In the genomic region with DNA sequence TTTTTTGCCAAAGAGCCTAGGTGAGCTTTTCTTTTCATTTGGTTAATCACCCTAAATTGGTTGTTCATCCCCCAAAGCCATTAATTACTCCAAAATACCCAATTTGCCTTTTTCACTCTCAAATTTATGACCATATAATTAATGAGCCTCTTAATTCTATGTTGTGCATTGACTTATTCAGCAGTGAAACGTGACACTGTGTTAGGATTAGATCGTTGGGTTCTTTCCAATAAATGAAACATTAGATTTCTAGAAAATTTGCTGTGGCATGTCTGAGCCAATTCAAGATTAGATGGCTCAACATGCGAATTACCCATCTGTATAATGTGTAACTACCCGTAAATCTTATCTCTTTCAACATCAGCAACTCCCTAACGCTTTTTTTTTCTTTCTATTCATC, we compare ENCODE assay signal across 18 cellular contexts.
DNase-seq lines count a peak whose midpoint lies in the region; ATAC-seq, FAIRE-seq and TF ChIP-seq lines count a peak whose summit lies in the region.
"Had no signal": no experiment of that assay in that cellular context is flagged by ENCODE, and none has a peak within 500 bp of the region (broad histone marks: within the 10 kb centered on the region; RNA-seq: fewer than 3 reads in every experiment).

No MANE protein-coding gene starts in this region.

- intact Hi-C loops in left ventricle myocardium superior (cut with micrococcal nuclease), result no loop called here

- DNase-seq in NCI-H1105 treated with DMSO at 0.1 percent for 48 hours (lab: John Stamatoyannopoulos, UW) (peak; percentile 94), NCI-H446 treated with DMSO at 0.1 percent for 48 hours (lab: John Stamatoyannopoulos, UW) (peak; percentile 6), iris pigment epithelial cell (ENCODE audit: low read depth) (peak; percentile 1), D721Med (ENCODE audit: insufficient read length, low spot score) (no peak), NCI-H1092 treated with DMSO at 0.1 percent for 48 hours (lab: John Stamatoyannopoulos, UW) (no peak), left ventricle myocardium superior (no peak), NAMALWA (ENCODE audit: low spot score) (no peak)
- DNase-seq: ACHN, COR-L47, DND-41, KG1, NCI-H2029, NCI-H345, SHP77 treated with DMSO at 0.1 percent for 48 hours had no signal

- FAIRE-seq in D721Med (lab: Jason Lieb, UNC), result no peak
- FAIRE-seq: G401.6 had no signal

- no peak overlapping the region for H3K27ac ChIP-seq in HEK293 (ENCODE audit: extremely low read depth, low read depth, low read length)

- no peak for ATAC-seq in left ventricle myocardium superior
- ATAC-seq: SK-N-SH treated with all-trans-retinoic acid at 6 μM for 48 hours had no signal

- CTCF ChIA-PET in HEK293 (lab: Yijun Ruan, JAX), result no interaction called here

- POLR2A ChIA-PET in HEK293 (lab: Yijun Ruan, JAX), result no interaction called here

- H3K36me3 ChIP-seq in HEK293 (ENCODE audit: control insufficient read depth in 2 of 2, insufficient read depth in 1 of 2, low read length in 2 of 2), result no peaks in the 10 kb centered on the region
- H3K36me3 ChIP-seq: HAP-1 had no signal

- no peaks in the 10 kb centered on the region for H3K9me3 ChIP-seq in HEK293 (ENCODE audit: control insufficient read depth, insufficient read depth, low read depth, low read length)
- H3K9me3 ChIP-seq: HAP-1 had no signal

- no peak overlapping the region for H3K4me3 ChIP-seq in HEK293 (ENCODE audit: low read depth, low read length)
- H3K4me3 ChIP-seq: HAP-1 had no signal

- TF ChIP-seq CTCF in HEK293 (tag by site-specific recombination; IDR thresholded peaks at IDR 0.05) (no peak), D721Med (IDR thresholded peaks at IDR 0.05; ENCODE audit: insufficient read depth, missing control alignments) (no peak)

- H3K4me1 ChIP-seq in HEK293 (ENCODE audit: control insufficient read depth, insufficient read depth, low read length), result no peaks in the 10 kb centered on the region
- H3K4me1 ChIP-seq: HAP-1 had no signal

TF ChIP-seq in HEK293, 187 proteins besides CTCF, POLR2A, EP300 and RAD21:
- no peak for TF ChIP-seq GLI4 (tag by site-specific recombination; IDR thresholded peaks at IDR 0.05)
- TF ChIP-seq SP7 (tag by site-specific recombination; IDR thresholded peaks at IDR 0.05), result peak; percentile 87
- TF ChIP-seq BCL6B (tag by site-specific recombination; IDR thresholded peaks at IDR 0.05), result 0 out of 2 replicates have a peak, but pooled peaks have one; percentile 6

Comparison
In these comparisons a context has a peak if more than half of its experiments do, and no peak if none do; other contexts are left out.
1. DNase-seq: peak in NCI-H1105 treated with DMSO at 0.1 percent for 48 hours (single experiment), NCI-H446 treated with DMSO at 0.1 percent for 48 hours (single experiment) and iris pigment epithelial cell (single experiment); none in D721Med (single experiment), NCI-H1092 treated with DMSO at 0.1 percent for 48 hours (single experiment), left ventricle myocardium superior (single experiment) and NAMALWA (single experiment).